In the genomic region with DNA sequence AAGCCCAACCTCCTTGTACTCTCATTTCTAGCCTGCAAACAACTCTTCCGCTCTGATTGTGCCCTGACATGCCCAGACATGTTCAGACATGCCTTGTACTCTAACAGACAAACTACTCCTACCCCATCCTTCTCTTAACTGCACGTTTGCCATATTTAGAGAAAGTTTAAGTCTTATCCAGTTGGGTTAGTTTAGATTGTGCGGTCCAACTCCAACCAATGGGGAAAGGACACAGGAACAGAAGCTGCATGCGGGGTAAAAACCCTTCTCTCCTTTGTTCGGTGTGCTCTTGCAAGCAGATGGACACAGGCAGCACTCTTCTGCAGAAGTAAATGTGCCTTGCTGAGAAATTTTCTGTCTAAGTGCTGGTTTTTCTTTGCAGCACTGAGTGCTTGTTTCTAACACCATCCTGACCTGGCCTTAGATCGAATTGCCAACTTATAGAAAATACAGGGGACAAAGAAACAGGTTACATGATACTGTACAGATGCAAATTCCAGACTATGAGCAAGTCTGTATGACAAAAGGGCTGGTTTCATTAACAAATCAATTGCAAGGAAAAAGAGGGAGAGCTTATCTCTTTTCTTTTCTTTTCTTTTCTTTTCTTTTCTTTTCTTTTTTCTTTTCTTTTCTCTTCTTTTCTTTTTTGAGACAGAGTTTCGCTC, we compare ENCODE assay signal across 13 cellular contexts. TPM values are rescaled to one million over a fixed set of nuclear protein-coding genes. Genes with fewer than 3 reads are reported as not detected.
DNase-seq lines count a peak whose midpoint lies in the region; ATAC-seq, FAIRE-seq and TF ChIP-seq lines count a peak whose summit lies in the region.
"Had no signal": no experiment of that assay in that cellular context is flagged by ENCODE, and none has a peak within 500 bp of the region (broad histone marks: within the 10 kb centered on the region; RNA-seq: fewer than 3 reads in every experiment).

No MANE protein-coding gene starts in this region.

- H3K4me3 Mint-ChIP-seq in activated CD8-positive, alpha-beta T cell treated with anti-CD3 and anti-CD28 coated beads, Interleukin-2, amount 10 ng/mL, durations not matched to agents 7 days and 5 days = no peak overlapping the region
- no peak overlapping the region for H3K4me3 Mint-ChIP-seq in memory B cell

- H3K36me3 Mint-ChIP-seq in activated CD8-positive, alpha-beta T cell treated with anti-CD3 and anti-CD28 coated beads, Interleukin-2, amount 10 ng/mL, durations not matched to agents 7 days and 5 days (ENCODE audit: low read depth) = peaks cover 27% of the 10 kb centered on the region
- H3K36me3 Mint-ChIP-seq in memory B cell = peaks cover 9% of the 10 kb centered on the region

- POLR2A ChIA-PET in activated CD8-positive, alpha-beta T cell treated with anti-CD3 and anti-CD28 coated beads, Interleukin-2, amount 10 ng/mL, durations not matched to agents 7 days and 5 days (lab: Charles Lee) = no interaction called here

- peak overlapping the region; percentile 32 for H3K27ac Mint-ChIP-seq in activated CD8-positive, alpha-beta T cell treated with anti-CD3 and anti-CD28 coated beads, Interleukin-2, amount 10 ng/mL, durations not matched to agents 7 days and 5 days
- peak overlapping the region; percentile 54 for H3K27ac Mint-ChIP-seq in memory B cell

- CTCF ChIA-PET in activated CD8-positive, alpha-beta T cell treated with anti-CD3 and anti-CD28 coated beads, Interleukin-2, amount 10 ng/mL, durations not matched to agents 7 days and 5 days (lab: Charles Lee) = interaction anchor here (0.8 to 1.9 kb wide), 3 partner anchors 8 to 78 kb away, joined by 3 to 5 read pairs (median 4); no protein-coding TSS in a partner anchor

- no peak for TF ChIP-seq CTCF in coronary artery (IDR thresholded peaks at IDR 0.05)
- no peak for TF ChIP-seq CTCF in esophagus squamous epithelium (IDR thresholded peaks at IDR 0.05)

- FAIRE-seq in RCC 7860 (lab: Jason Lieb, UNC) = no peak
- FAIRE-seq: A204.1, D721Med had no signal

- 70 to 73% methylated on average over 7 of the region's 7 CpGs for WGBS in esophagus squamous epithelium, 2 donors

- ATAC-seq in activated CD8-positive, alpha-beta T cell treated with anti-CD3 and anti-CD28 coated beads, Interleukin-2, amount 10 ng/mL, durations not matched to agents 7 days and 5 days = no peak
- no peak for ATAC-seq in memory B cell (ENCODE audit: low read depth)

- H3K9ac ChIP-seq in HUES6 (ENCODE audit: low read length) = no peak overlapping the region

- H3K4me3 ChIP-seq in HUES6 (ENCODE audit: low read depth, low read length) (no peak overlapping the region), coronary artery (no peak overlapping the region), esophagus squamous epithelium (no peak overlapping the region)
- H3K4me3 ChIP-seq: upper lobe of right lung had no signal

- H3K4me1 Mint-ChIP-seq in activated CD8-positive, alpha-beta T cell treated with anti-CD3 and anti-CD28 coated beads, Interleukin-2, amount 10 ng/mL, durations not matched to agents 7 days and 5 days (ENCODE audit: low read depth) = peaks cover 17% of the 10 kb centered on the region
- H3K4me1 Mint-ChIP-seq in memory B cell = peaks cover 28% of the 10 kb centered on the region

- peaks cover 7% of the 10 kb centered on the region for H3K27me3 Mint-ChIP-seq in activated CD8-positive, alpha-beta T cell treated with anti-CD3 and anti-CD28 coated beads, Interleukin-2, amount 10 ng/mL, durations not matched to agents 7 days and 5 days (ENCODE audit: low read depth)
- no peaks in the 10 kb centered on the region for H3K27me3 Mint-ChIP-seq in memory B cell

- peaks cover 4% of the 10 kb centered on the region; the same call in 1 of the 2 replicates for H3K4me1 ChIP-seq in HUES6 (ENCODE audit: control insufficient read depth, insufficient read depth, low read length)
- peaks cover 0 to 6% (median under 1%) of the 10 kb centered on the region in 3 donors for H3K4me1 ChIP-seq in esophagus squamous epithelium

- H3K27ac ChIP-seq in HUES6 (ENCODE audit: low read depth, low read length) (0 out of 2 replicates have a peak overlapping the region, but pooled peaks have one; percentile 19), coronary artery (no peak overlapping the region), esophagus squamous epithelium (no peak overlapping the region)
- H3K27ac ChIP-seq: upper lobe of right lung had no signal

- H3K36me3 ChIP-seq in HUES6 (ENCODE audit: control insufficient read depth, insufficient read depth, low read length) (no peaks in the 10 kb centered on the region), esophagus squamous epithelium (no peaks in the 10 kb centered on the region)
- H3K36me3 ChIP-seq: upper lobe of right lung had no signal

- H3K9me3 Mint-ChIP-seq in activated CD8-positive, alpha-beta T cell treated with anti-CD3 and anti-CD28 coated beads, Interleukin-2, amount 10 ng/mL, durations not matched to agents 7 days and 5 days (ENCODE audit: insufficient read depth) = peaks cover 26% of the 10 kb centered on the region
- H3K9me3 Mint-ChIP-seq in memory B cell = peaks cover 8% of the 10 kb centered on the region

- no peak for TF ChIP-seq POLR2A in esophagus squamous epithelium (IDR thresholded peaks at IDR 0.05)

- intact Hi-C loops in esophagus squamous epithelium (cut with DNase I) = loop anchor here (10.0 kb wide), 1 partner anchor 67 kb away; no protein-coding TSS in a partner anchor

- peaks cover 47% of the 10 kb centered on the region for H3K9me3 ChIP-seq in HUES6 (ENCODE audit: control insufficient read depth, insufficient read depth, low read depth, low read length)
- H3K9me3 ChIP-seq in esophagus squamous epithelium = peaks cover 0 to 40% (median 26%) of the 10 kb centered on the region in 3 donors

- DNase-seq in SKM-1 treated with dmso at 0.1 percent for 144 hours (lab: John Stamatoyannopoulos, UW; ENCODE audit: unreplicated experiment) (peak; percentile 36), SKM-1 (lab: John Stamatoyannopoulos, UW; ENCODE audit: unreplicated experiment) (no peak), memory B cell (ENCODE audit: low spot score in 2 of 2) (no peak), coronary artery (ENCODE audit: low spot score) (no peak), RCC 7860 (ENCODE audit: low spot score) (no peak), esophagus squamous epithelium (lab: John Stamatoyannopoulos, UW) (no peak)
- no peak for DNase-seq in activated CD8-positive, alpha-beta T cell treated with anti-CD3 and anti-CD28 coated beads, Interleukin-2, amount 10 ng/mL, durations not matched to agents 7 days and 5 days
- DNase-seq: midbrain; stimulated activated CD4-positive, alpha-beta T cell treated with anti-CD3 and anti-CD28 coated beads, Interleukin-15, amount 100 ng/mL, for 24 hours; upper lobe of right lung had no signal

- H3K27me3 ChIP-seq in HUES6 (ENCODE audit: control insufficient read depth, insufficient read depth, low read length) (no peaks in the 10 kb centered on the region), esophagus squamous epithelium (no peaks in the 10 kb centered on the region)
- H3K27me3 ChIP-seq: upper lobe of right lung had no signal

RNA-seq across cellular contexts. Expression of a gene that starts 35.8 kb away (rescaled TPM):
- total RNA-seq in activated CD8-positive, alpha-beta T cell treated with anti-CD3 and anti-CD28 coated beads, Interleukin-2, amount 10 ng/mL, durations not matched to agents 7 days and 5 days = 1 to 10 TPM; 6.5 to 8.2 TPM
- 10 to 100 TPM; 43.0 to 65.6 (median 61.1) TPM for total RNA-seq in esophagus squamous epithelium

RNA-seq across cellular contexts. Expression of a gene that starts 42.7 kb away (rescaled TPM):
- total RNA-seq in activated CD8-positive, alpha-beta T cell treated with anti-CD3 and anti-CD28 coated beads, Interleukin-2, amount 10 ng/mL, durations not matched to agents 7 days and 5 days = 10 to 100 TPM; 32.5 to 35.4 TPM
- total RNA-seq in esophagus squamous epithelium = 10 to 100 TPM; 12.4 to 19.3 (median 15.5) TPM

Comparison
In these comparisons a context has a peak if more than half of its experiments do, and no peak if none do; other contexts are left out.
1. RNA of a gene that starts 35.8 kb away (total RNA-seq): 43.0 to 65.6 TPM in esophagus squamous epithelium; 6.5 to 8.2 TPM in activated CD8-positive, alpha-beta T cell treated with anti-CD3 and anti-CD28 coated beads, Interleukin-2, amount 10 ng/mL, durations not matched to agents 7 days and 5 days; every median in the first group is over 4 times any median in the second.